In the genomic region with DNA sequence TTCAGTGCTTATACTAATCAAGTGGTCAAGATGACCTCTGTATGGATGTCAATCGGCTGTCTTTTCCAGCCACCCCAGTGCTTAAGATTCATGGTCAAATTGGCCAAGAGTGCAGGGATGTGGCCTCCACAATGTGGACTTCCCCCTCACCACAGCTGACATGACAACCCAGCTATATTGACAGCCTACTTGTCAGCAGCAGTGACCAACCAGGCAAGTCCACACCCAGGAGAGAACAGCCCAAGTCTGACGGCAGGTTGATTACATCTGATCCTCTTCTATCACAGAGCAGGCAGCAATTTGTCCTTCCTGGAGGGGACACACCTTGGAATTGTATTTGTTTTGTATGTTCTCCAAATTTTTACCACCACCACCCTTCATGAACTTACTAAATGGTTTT, we compare ENCODE assay signal across 1 cellular context.
TF ChIP-seq lines count a peak whose summit lies in the region.

No MANE protein-coding gene starts in this region.

TF ChIP-seq in H1, 55 proteins besides CTCF, POLR2A, EP300 and RAD21:
- no peak for TF ChIP-seq SAP30 (IDR thresholded peaks at IDR 0.05; ENCODE audit: insufficient read depth, insufficient replicate concordance, low read length)
- TF ChIP-seq HDAC2 (IDR thresholded peaks at IDR 0.05; ENCODE audit: borderline replicate concordance in 1 of 2, low read depth in 2 of 2, low read length in 2 of 2), result no peak
- TF ChIP-seq KDM4A (IDR thresholded peaks at IDR 0.05; ENCODE audit: low read depth, low read length, severe bottlenecking), result no peak
- peak; percentile 28; the same call in 1 of the 2 replicates for TF ChIP-seq POLR2AphosphoS5 (IDR thresholded peaks at IDR 0.05; ENCODE audit: low read depth, low read length)
